In the genomic region with DNA sequence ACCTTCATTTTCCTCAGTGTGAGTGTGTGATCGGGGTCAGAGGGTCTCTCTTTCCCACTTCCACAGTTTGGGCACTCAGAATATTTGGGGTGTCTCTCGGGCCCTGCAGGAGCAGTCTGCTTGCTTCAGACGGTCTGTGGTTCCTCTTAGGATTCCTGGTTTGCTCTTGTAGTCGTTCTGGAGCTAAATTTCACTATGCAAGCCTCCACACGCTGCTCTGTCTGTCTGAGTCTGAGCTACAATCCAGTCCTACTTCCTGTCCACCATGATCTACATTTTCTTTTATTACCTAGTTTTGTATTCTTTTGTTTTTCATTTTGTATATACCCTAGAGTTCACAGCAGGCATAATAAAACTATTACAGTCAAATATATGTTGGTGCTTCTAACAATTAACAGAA, we compare ENCODE assay signal across 25 cellular contexts.
"Had no signal": no experiment of that assay in that cellular context is flagged by ENCODE, and none has a peak within 500 bp of the region (broad histone marks: within the 10 kb centered on the region; RNA-seq: fewer than 3 reads in every experiment).

No MANE protein-coding gene starts in this region.

- H3K4me1 ChIP-seq: esophagus muscularis mucosa, heart right ventricle, left lung, parathyroid adenoma, right lobe of liver, tibial nerve, upper lobe of left lung had no signal

- FAIRE-seq: endometrium, islet of Langerhans, small intestine, urothelium cell line had no signal

- H2AFZ ChIP-seq: parathyroid adenoma had no signal

- H3K79me2 ChIP-seq: parathyroid adenoma had no signal

- DNase-seq: cortex of kidney; effector memory CD8-positive, alpha-beta T cell; foreskin melanocyte; glutamatergic neuron; heart right ventricle; hippocampal formation; left cardiac atrium; mesendoderm; midbrain; naive thymus-derived CD8-positive, alpha-beta T cell; nephron progenitor cell; right lobe of liver; small intestine; stimulated activated CD4-positive, alpha-beta T cell treated with anti-CD3 and anti-CD28 coated beads, Interleukin-15, amount 100 ng/mL, for 24 hours; stimulated activated CD4-positive, alpha-beta T cell treated with anti-CD3 and anti-CD28 coated beads, Interleukin-2, amount 100 ng/mL, for 48 hours; stimulated activated naive B cell treated with anti-CD40 and anti-IgM and Interleukin-4, amounts not matched to agents 10 μg/mL and 1 μg/mL and 100 μg/mL, for 72 hours; upper lobe of left lung had no signal

- H3K4me3 ChIP-seq: esophagus muscularis mucosa, heart right ventricle, left lung, right lobe of liver, thoracic aorta, tibial nerve, upper lobe of left lung had no signal

- H3K27ac ChIP-seq: esophagus muscularis mucosa, heart right ventricle, left lung, parathyroid adenoma, right lobe of liver, thoracic aorta, tibial nerve, upper lobe of left lung had no signal

- ATAC-seq: effector memory CD8-positive, alpha-beta T cell; heart right ventricle; left cardiac atrium; naive thymus-derived CD8-positive, alpha-beta T cell; right lobe of liver; stimulated activated naive B cell treated with anti-CD40 and anti-IgM and Interleukin-4, amounts not matched to agents 10 μg/mL and 1 μg/mL and 100 μg/mL, for 72 hours had no signal

- H3K9me3 ChIP-seq: right lobe of liver had no signal

- H3K27me3 ChIP-seq: esophagus muscularis mucosa, heart right ventricle, left lung, right lobe of liver, tibial nerve, upper lobe of left lung had no signal

- H3K36me3 ChIP-seq: esophagus muscularis mucosa, heart right ventricle, left lung, right lobe of liver, thoracic aorta, tibial nerve, upper lobe of left lung had no signal
